Comparison of ENCODE assay signal across 21 cellular contexts in genomic region chr20:44549123-44549522, GRCh38. TPM values are rescaled to one million over a fixed set of nuclear protein-coding genes. Genes with fewer than 3 reads are reported as not detected.
DNase-seq lines count a peak whose midpoint lies in the region; ATAC-seq and TF ChIP-seq lines count a peak whose summit lies in the region.
"Had no signal": no experiment of that assay in that cellular context is flagged by ENCODE, and none has a peak within 500 bp of the region (broad histone marks: within the 10 kb centered on the region; RNA-seq: fewer than 3 reads in every experiment).

No MANE protein-coding gene starts in this region.

- H3K56ac ChIP-seq in IMR-90 (ENCODE audit: extremely low read depth, insufficient read depth, low read length), result no peak overlapping the region

- H3K36me3 ChIP-seq in IMR-90 (ENCODE audit: control insufficient read depth, insufficient read depth, low read length) (no peaks in the 10 kb centered on the region), brain microvascular endothelial cell (replicated peaks) (no peaks in the 10 kb centered on the region), lung (ENCODE audit: control insufficient read depth in 2 of 2, insufficient read depth in 2 of 2, low read length in 2 of 2) (no peaks in the 10 kb centered on the region), stomach (no peaks in the 10 kb centered on the region), aorta (ENCODE audit: control insufficient read depth in 1 of 2, insufficient read depth in 2 of 2, low read length in 1 of 2) (no peaks in the 10 kb centered on the region)

- no peak overlapping the region for H2BK5ac ChIP-seq in IMR-90 (ENCODE audit: low read depth, low read length, poor library complexity, severe bottlenecking)

- no peak for TF ChIP-seq EP300 in stomach (IDR thresholded peaks at IDR 0.05)

- TF ChIP-seq CTCF in IMR-90 (conservative IDR thresholded peaks at IDR 0.05; ENCODE audit: low read depth, low read length) (no peak), brain microvascular endothelial cell (IDR thresholded peaks at IDR 0.05; ENCODE audit: low read depth, low read length, missing control alignments) (no peak), lung (IDR thresholded peaks at IDR 0.05; ENCODE audit: control extremely low read depth, extremely low read depth) (no peak), stomach (IDR thresholded peaks at IDR 0.05) (no peak), MCF 10A (IDR thresholded peaks at IDR 0.05; ENCODE audit: unreplicated experiment) (no peak)

- ATAC-seq in IMR-90 (ENCODE audit: low read depth) (no peak), lung (ENCODE audit: insufficient read depth, low FRiP score) (no peak), aorta (ENCODE audit: low FRiP score) (no peak)
- ATAC-seq in stimulated activated memory B cell treated with anti-CD40 and anti-IgM and Interleukin-4, amounts not matched to agents 10 μg/mL and 1 μg/mL and 100 μg/mL, for 72 hours, result no peak

- peaks cover 6% of the 10 kb centered on the region for H3K9me1 ChIP-seq in IMR-90 (ENCODE audit: insufficient read depth, low read length)

- no CpG with 5 or more reads among the region's 4 CpGs for WGBS in IMR-90 (ENCODE audit: extremely low coverage in 2 of 2, insufficient read length in 1 of 2), 2 experiments
- WGBS in lung, 2 donors, result 50 to 58% methylated on average over 4 of the region's 4 CpGs
- WGBS in stomach, 5 donors, result 33 to 47% (median 43%) methylated on average over 4 of the region's 4 CpGs
- 11 to 19% methylated on average over 4 of the region's 4 CpGs for WGBS in aorta, 2 donors

- DNase-seq in IMR-90, result peak; percentile 22
- DNase-seq in brain microvascular endothelial cell, result no peak
- DNase-seq in lung (ENCODE audit: low spot score), result no peak
- DNase-seq in stomach, result no peak
- no peak for DNase-seq in aorta
- DNase-seq in ecto neural progenitor cell (ENCODE audit: low spot score), result no peak
- DNase-seq in MCF 10A (ENCODE audit: unreplicated experiment), result no peak
- DNase-seq: activated CD4-positive, alpha-beta memory T cell treated with anti-CD3 and anti-CD28 coated beads, Interleukin-2, amount 10 ng/mL, durations not matched to agents 7 days and 5 days; activated T-cell treated with anti-CD3 and anti-CD28 coated beads, Interleukin-2, amount 50 U/mL, for 48 hours; GF-D8; GOT3; NCI-H1105; NCI-H2171 treated with DMSO at 0.1 percent for 48 hours; NCI-H82; nucleus accumbens; stimulated activated naive CD4-positive, alpha-beta T cell; SW 1271 had no signal

- peak overlapping the region; percentile 35; the same call in 1 of the 2 replicates for H2AK5ac ChIP-seq in IMR-90 (ENCODE audit: low read depth, low read length)

- no peak overlapping the region for H2BK15ac ChIP-seq in IMR-90 (ENCODE audit: low read depth, low read length)

- no peak overlapping the region for H2BK120ac ChIP-seq in IMR-90 (ENCODE audit: low read depth, low read length)

- peaks cover 7% of the 10 kb centered on the region; the same call in 1 of the 2 replicates for H4K20me1 ChIP-seq in IMR-90 (ENCODE audit: insufficient read depth, low read length)

- H3K27me3 ChIP-seq in IMR-90 (ENCODE audit: control insufficient read depth, insufficient read depth, low read length) (no peaks in the 10 kb centered on the region), brain microvascular endothelial cell (replicated peaks) (no peaks in the 10 kb centered on the region), lung (ENCODE audit: control insufficient read depth, insufficient read depth) (no peaks in the 10 kb centered on the region), stomach (no peaks in the 10 kb centered on the region), aorta (ENCODE audit: control insufficient read depth in 1 of 2, insufficient read depth in 2 of 2, low read length in 1 of 2) (no peaks in the 10 kb centered on the region)

- H2AK9ac ChIP-seq in IMR-90 (replicated peaks; ENCODE audit: low read depth, low read length, poor library complexity), result no peak overlapping the region

- no peaks in the 10 kb centered on the region for H3K27me3 Mint-ChIP-seq in stimulated activated memory B cell treated with anti-CD40 and anti-IgM and Interleukin-4, amounts not matched to agents 10 μg/mL and 1 μg/mL and 100 μg/mL, for 72 hours
- H3K27me3 Mint-ChIP-seq in MCF 10A (ENCODE audit: insufficient read depth, unreplicated experiment), result no peaks in the 10 kb centered on the region
- H3K27me3 Mint-ChIP-seq: activated naive CD8-positive, alpha-beta T cell; central memory CD8-positive, alpha-beta T cell had no signal

- no peaks in the 10 kb centered on the region for H3K4me1 Mint-ChIP-seq in stimulated activated memory B cell treated with anti-CD40 and anti-IgM and Interleukin-4, amounts not matched to agents 10 μg/mL and 1 μg/mL and 100 μg/mL, for 72 hours
- peaks cover 22% of the 10 kb centered on the region for H3K4me1 Mint-ChIP-seq in MCF 10A (ENCODE audit: insufficient read depth, unreplicated experiment)

- dilution Hi-C loops in IMR-90 (cut with HindIII; ENCODE audit: low sequenced_read_pairs, unreplicated experiment), result no loop called here

- peaks cover 8 to 26% of the 10 kb centered on the region in 2 experiments for H3K79me1 ChIP-seq in IMR-90 (ENCODE audit: low read depth in 1 of 2, low read length in 2 of 2)

- no peak overlapping the region for H2BK20ac ChIP-seq in IMR-90 (ENCODE audit: low read depth, low read length)

- H3K9me3 ChIP-seq in IMR-90 (ENCODE audit: control insufficient read depth, insufficient read depth, low read length) (no peaks in the 10 kb centered on the region), lung (ENCODE audit: control insufficient read depth in 2 of 2, insufficient read depth in 1 of 2, low read length in 1 of 2) (no peaks in the 10 kb centered on the region), stomach (no peaks in the 10 kb centered on the region), aorta (ENCODE audit: control insufficient read depth, low read length) (no peaks in the 10 kb centered on the region)

- H3K18ac ChIP-seq in IMR-90 (ENCODE audit: low read depth, low read length), result 0 out of 2 replicates have a peak overlapping the region, but pooled peaks have one; percentile 21

- no peak overlapping the region for H3K4me3 Mint-ChIP-seq in stimulated activated memory B cell treated with anti-CD40 and anti-IgM and Interleukin-4, amounts not matched to agents 10 μg/mL and 1 μg/mL and 100 μg/mL, for 72 hours
- no peak overlapping the region for H3K4me3 Mint-ChIP-seq in MCF 10A (ENCODE audit: unreplicated experiment)
- H3K4me3 Mint-ChIP-seq: activated CD4-positive, alpha-beta memory T cell treated with anti-CD3 and anti-CD28 coated beads, Interleukin-2, amount 10 ng/mL, durations not matched to agents 7 days and 5 days; activated naive CD8-positive, alpha-beta T cell; central memory CD8-positive, alpha-beta T cell had no signal

- intact Hi-C loops in IMR-90 (cut with micrococcal nuclease) (no loop called here), stomach (cut with DNase I; ENCODE audit: low total_unique reads) (loop anchor here (10.0 kb wide), 1 partner anchor 46 kb away; no protein-coding TSS in a partner anchor), aorta (cut with DNase I) (no loop called here), MCF 10A (cut with micrococcal nuclease) (no loop called here)

- no peak overlapping the region for H3K14ac ChIP-seq in IMR-90 (replicated peaks; ENCODE audit: low read depth, low read length)

- CTCF ChIA-PET in IMR-90 (lab: Yijun Ruan, JAX) (no interaction called here), MCF 10A (lab: Yijun Ruan, JAX) (interaction anchor here (0.9 to 3.2 kb wide), 4 partner anchors 8 to 60 kb away, joined by 3 to 14 read pairs (median 6); no protein-coding TSS in a partner anchor)

- H3K4ac ChIP-seq in IMR-90 (ENCODE audit: low read depth, low read length), result peak overlapping the region; percentile 34; the same call in 1 of the 2 replicates

- H3K4me3 ChIP-seq in IMR-90 (ENCODE audit: insufficient read depth, low read depth, low read length) (no peak overlapping the region), brain microvascular endothelial cell (ENCODE audit: low read depth, low read length) (no peak overlapping the region), lung (no peak overlapping the region), stomach (no peak overlapping the region), aorta (ENCODE audit: low read length in 2 of 2) (no peak overlapping the region)

- H3K23ac ChIP-seq in IMR-90 (ENCODE audit: low read depth, low read length), result no peak overlapping the region

- H3K9ac ChIP-seq in IMR-90 (ENCODE audit: low read depth, low read length), result no peak overlapping the region
- H3K9ac ChIP-seq: KMS-11 had no signal

- no peak overlapping the region for H3K4me2 ChIP-seq in IMR-90 (ENCODE audit: low read depth, low read length)
- H3K4me2 ChIP-seq: KMS-11 had no signal

- no peak overlapping the region for H3K27ac Mint-ChIP-seq in stimulated activated memory B cell treated with anti-CD40 and anti-IgM and Interleukin-4, amounts not matched to agents 10 μg/mL and 1 μg/mL and 100 μg/mL, for 72 hours
- no peak overlapping the region for H3K27ac Mint-ChIP-seq in MCF 10A (ENCODE audit: low read depth, unreplicated experiment)
- H3K27ac Mint-ChIP-seq: activated CD4-positive, alpha-beta memory T cell treated with anti-CD3 and anti-CD28 coated beads, Interleukin-2, amount 10 ng/mL, durations not matched to agents 7 days and 5 days; activated naive CD8-positive, alpha-beta T cell had no signal

- TF ChIP-seq RAD21 in IMR-90 (IDR thresholded peaks at IDR 0.05; ENCODE audit: low read length), result no peak

- H4K5ac ChIP-seq in IMR-90 (ENCODE audit: low read depth, low read length), result no peak overlapping the region

- no peak overlapping the region for H4K91ac ChIP-seq in IMR-90 (ENCODE audit: insufficient read depth, low read depth, low read length)

- no peak overlapping the region for H4K8ac ChIP-seq in IMR-90 (ENCODE audit: low read depth in 2 of 2, low read length in 2 of 2)

- H3K4me1 ChIP-seq in IMR-90 (ENCODE audit: control insufficient read depth, insufficient read depth, low read length), result peaks cover 23% of the 10 kb centered on the region
- H3K4me1 ChIP-seq in lung (ENCODE audit: control insufficient read depth in 2 of 2, insufficient read depth in 2 of 2, low read length in 2 of 2), result peaks cover 8 to 21% of the 10 kb centered on the region in 2 donors
- H3K4me1 ChIP-seq in stomach, result peaks cover 8 to 57% (median 31%) of the 10 kb centered on the region in 4 donors
- H3K4me1 ChIP-seq in aorta (ENCODE audit: control insufficient read depth in 1 of 2, insufficient read depth in 2 of 2, low read length in 2 of 2), result no peaks in the 10 kb centered on the region

- BruUV-seq in IMR-90 (replicated peaks; lab: Mats Ljungman, UMichigan), result no TSS peak
- no TSS peak for BruUV-seq in MCF 10A (replicated peaks; lab: Mats Ljungman, UMichigan)

- TF ChIP-seq POLR2A in IMR-90 (IDR thresholded peaks at IDR 0.05; ENCODE audit: low read depth, low read length), result no peak
- TF ChIP-seq POLR2A in stomach (IDR thresholded peaks at IDR 0.05), result no peak

- no peaks in the 10 kb centered on the region for H3K36me3 Mint-ChIP-seq in stimulated activated memory B cell treated with anti-CD40 and anti-IgM and Interleukin-4, amounts not matched to agents 10 μg/mL and 1 μg/mL and 100 μg/mL, for 72 hours
- no peaks in the 10 kb centered on the region for H3K36me3 Mint-ChIP-seq in MCF 10A (ENCODE audit: insufficient read depth, unreplicated experiment)

- H3K9me3 Mint-ChIP-seq in stimulated activated memory B cell treated with anti-CD40 and anti-IgM and Interleukin-4, amounts not matched to agents 10 μg/mL and 1 μg/mL and 100 μg/mL, for 72 hours, result no peaks in the 10 kb centered on the region
- no peaks in the 10 kb centered on the region for H3K9me3 Mint-ChIP-seq in MCF 10A (ENCODE audit: unreplicated experiment)
- H3K9me3 Mint-ChIP-seq: activated CD4-positive, alpha-beta memory T cell treated with anti-CD3 and anti-CD28 coated beads, Interleukin-2, amount 10 ng/mL, durations not matched to agents 7 days and 5 days; central memory CD8-positive, alpha-beta T cell had no signal

- no peak overlapping the region for H2AFZ ChIP-seq in IMR-90 (replicated peaks; ENCODE audit: low read length, poor library complexity)

- H3K27ac ChIP-seq in IMR-90 (ENCODE audit: insufficient read depth, low read length) (no peak overlapping the region), brain microvascular endothelial cell (peak overlapping the region; percentile 4), lung (ENCODE audit: low read depth in 1 of 2, low read length in 1 of 2) (peak overlapping the region; percentile 64 to 75), stomach (peak overlapping the region in 4 of 5 donors; percentile 20 to 76 (median 68)), aorta (ENCODE audit: low read depth in 1 of 2, low read length in 2 of 2) (peak overlapping the region in 1 of 2 donors; percentile 67)
- H3K27ac ChIP-seq: KMS-11 had no signal

- in situ Hi-C loops in IMR-90 (cut with MboI; ENCODE audit: low sequenced_read_pairs) (no loop called here), brain microvascular endothelial cell (cut with HindIII; ENCODE audit: low pct_ligation_motif_present, low sequenced_read_pairs) (no loop called here)

- POLR2A ChIA-PET in IMR-90 (lab: Charles Lee; ENCODE audit: unreplicated experiment) (no interaction called here), MCF 10A (lab: Yijun Ruan, JAX) (interaction anchor here (0.7 to 1.8 kb wide), 12 partner anchors 8 to 397 kb away, joined by 3 to 6 read pairs (median 3); partner anchors contain the start of gene SERINC3)

RNA-seq across cellular contexts. Expression of gene SERINC3, which starts 27.3 kb away (rescaled TPM):
- total RNA-seq in IMR-90 (2012; rRNA removed) (88.3 and 101 TPM in 2 replicates), lung (10 to 100 TPM; 76.5 to 83.9 TPM), stomach (100 to 1,000 TPM in 1 of 5 donors, 10 to 100 TPM in 3, 1 to 10 TPM in 1; 9.6 to 109 (median 84.6) TPM), aorta (100 to 1,000 TPM; 131 to 134 TPM), MCF 10A (2022) (104 and 126 TPM in 2 replicates)
- polyA plus RNA-seq in IMR-90 (2012; rRNA removed) (132 TPM in 2 replicates), lung (10 to 100 TPM; 36.7 to 76.1 TPM), stomach (10 to 100 TPM; 17.4 to 25.0 (median 24.0) TPM), aorta (10 to 100 TPM; 47.1 to 77.7 TPM)
- 80.8 and 87.4 TPM in 2 replicates for polyA plus RNA-seq in IMR-90 (2012; cell fraction: cytosol; rRNA removed)
- 53.6 and 92.5 TPM in 2 replicates for polyA plus RNA-seq in IMR-90 (2012; cell fraction: nucleus; rRNA removed; ENCODE audit: low replicate concordance)

RNA-seq across cellular contexts. Expression of gene PKIG, which starts 33.3 kb away (rescaled TPM):
- total RNA-seq in IMR-90 (2012; rRNA removed), result 69.4 and 78.3 TPM in 2 replicates
- 89.6 and 91.2 TPM in 2 replicates for polyA plus RNA-seq in IMR-90 (2012; rRNA removed)
- 107 and 152 TPM in 2 replicates for polyA plus RNA-seq in IMR-90 (2012; cell fraction: cytosol; rRNA removed)
- 30.7 and 43.9 TPM in 2 replicates for polyA plus RNA-seq in IMR-90 (2012; cell fraction: nucleus; rRNA removed; ENCODE audit: low replicate concordance)
- 10 to 100 TPM; 45.7 to 62.7 TPM for total RNA-seq in lung
- 10 to 100 TPM; 63.2 to 67.8 TPM for polyA plus RNA-seq in lung
- total RNA-seq in stomach, result 100 to 1,000 TPM in 1 of 5 donors, 10 to 100 TPM in 4; 17.4 to 113 (median 41.7) TPM
- 100 to 1,000 TPM in 1 of 3 donors, 10 to 100 TPM in 2; 52.0 to 124 (median 86.9) TPM for polyA plus RNA-seq in stomach
- 10 to 100 TPM; 80.9 to 85.0 TPM for total RNA-seq in aorta
- 100 to 1,000 TPM; 190 to 247 TPM for polyA plus RNA-seq in aorta
- total RNA-seq in MCF 10A (2022), result 19.2 and 24.8 TPM in 2 replicates
